Comparison of ENCODE assay signal across 8 cellular contexts in genomic region chr6:128327890-128328289, GRCh38.
A peak's percentile ranks its signal among the peaks of the same experiment; 100 is the strongest.
DNase-seq lines count a peak whose midpoint lies in the region; ATAC-seq, FAIRE-seq and TF ChIP-seq lines count a peak whose summit lies in the region.

No MANE protein-coding gene starts in this region.

- CTCF ChIA-PET in activated naive CD4-positive, alpha-beta T cell treated with anti-CD3 and anti-CD28 coated beads for 36 hours (lab: Charles Lee), result interaction anchor here (0.6 to 1.8 kb wide), 14 partner anchors 10 to 604 kb away, joined by 3 to 29 read pairs (median 3); no protein-coding TSS in a partner anchor

- no peak overlapping the region for H3K9ac ChIP-seq in kidney (ENCODE audit: low read length in 2 of 2)

- H3K4me3 ChIP-seq in right atrium auricular region (no peak overlapping the region), kidney (ENCODE audit: low read length in 2 of 2) (no peak overlapping the region)

- no peaks in the 10 kb centered on the region for H3K27me3 Mint-ChIP-seq in activated naive CD4-positive, alpha-beta T cell treated with anti-CD3 and anti-CD28 coated beads for 36 hours (ENCODE audit: low read depth)

- peaks cover 4% of the 10 kb centered on the region for H3K9me3 Mint-ChIP-seq in activated naive CD4-positive, alpha-beta T cell treated with anti-CD3 and anti-CD28 coated beads for 36 hours

- no peak overlapping the region for H3K4me3 Mint-ChIP-seq in activated naive CD4-positive, alpha-beta T cell treated with anti-CD3 and anti-CD28 coated beads for 36 hours

- peak; percentile 31 for ATAC-seq in Right ventricle myocardium inferior
- peak; percentile 97 for ATAC-seq in HG02884 (IDR thresholded peaks at IDR 0.05; ENCODE audit: unreplicated experiment)

- H3K4me1 Mint-ChIP-seq in activated naive CD4-positive, alpha-beta T cell treated with anti-CD3 and anti-CD28 coated beads for 36 hours (ENCODE audit: low read depth), result no peaks in the 10 kb centered on the region

- no peak overlapping the region for H3K27ac Mint-ChIP-seq in activated naive CD4-positive, alpha-beta T cell treated with anti-CD3 and anti-CD28 coated beads for 36 hours

- no peaks in the 10 kb centered on the region for H3K9me3 ChIP-seq in right atrium auricular region
- H3K9me3 ChIP-seq in kidney (ENCODE audit: control insufficient read depth in 1 of 2, low read length in 2 of 2), result no peaks in the 10 kb centered on the region

- intact Hi-C loops in Right ventricle myocardium inferior (cut with DNase I), result loop anchor here (10.0 kb wide), 1 partner anchor 263 kb away; no protein-coding TSS in a partner anchor
- intact Hi-C loops in activated naive CD4-positive, alpha-beta T cell treated with anti-CD3 and anti-CD28 coated beads for 36 hours (cut with micrococcal nuclease), result loop anchor here (1.0 to 10.0 kb wide), 6 partner anchors 361 to 927 kb away; no protein-coding TSS in a partner anchor
- intact Hi-C loops in kidney (cut with DNase I), result no loop called here

- no peak for FAIRE-seq in kidney (lab: Jason Lieb, UNC)

- H3K27ac ChIP-seq in right atrium auricular region, result no peak overlapping the region
- H3K27ac ChIP-seq in kidney (ENCODE audit: low read depth in 2 of 2, low read length in 2 of 2), result no peak overlapping the region

- no peaks in the 10 kb centered on the region for H3K36me3 Mint-ChIP-seq in activated naive CD4-positive, alpha-beta T cell treated with anti-CD3 and anti-CD28 coated beads for 36 hours (ENCODE audit: low read depth)

- no peak for DNase-seq in Right ventricle myocardium inferior (ENCODE audit: missing footprints)
- no peak for DNase-seq in right atrium auricular region (ENCODE audit: low spot score)
- peak; percentile 88 for DNase-seq in NCI-H69 (lab: John Stamatoyannopoulos, UW)
- peak; percentile 30 for DNase-seq in activated naive CD4-positive, alpha-beta T cell treated with anti-CD3 and anti-CD28 coated beads for 36 hours
- DNase-seq in kidney, result no peak
- DNase-seq in DMS79 (lab: John Stamatoyannopoulos, UW), result no peak
- DNase-seq in GF-D8 (lab: John Stamatoyannopoulos, UW), result no peak

- H3K4me1 ChIP-seq in right atrium auricular region (peaks cover 0 to 8% of the 10 kb centered on the region in 2 donors), kidney (ENCODE audit: control insufficient read depth in 1 of 2, insufficient read depth in 1 of 2, low read depth in 1 of 2, low read length in 2 of 2) (peaks cover 0 to 2% of the 10 kb centered on the region in 2 donors)

- H3K27me3 ChIP-seq in right atrium auricular region, result no peaks in the 10 kb centered on the region

- TF ChIP-seq CTCF in right atrium auricular region (IDR thresholded peaks at IDR 0.05) (peak in 1 of 2 donors; percentile 53), kidney (IDR thresholded peaks at IDR 0.05; ENCODE audit: borderline replicate concordance, extremely low read depth, insufficient read depth) (peak; percentile 36)

- H3K36me3 ChIP-seq in right atrium auricular region, result no peaks in the 10 kb centered on the region
- H3K36me3 ChIP-seq in kidney (ENCODE audit: control insufficient read depth in 1 of 2, insufficient read depth in 2 of 2, low read length in 2 of 2), result no peaks in the 10 kb centered on the region

Comparison
In these comparisons a context has a peak if more than half of its experiments do, and no peak if none do; other contexts are left out.
1. DNase-seq: peak in NCI-H69 (single experiment) and activated naive CD4-positive, alpha-beta T cell treated with anti-CD3 and anti-CD28 coated beads for 36 hours (single experiment); none in Right ventricle myocardium inferior (single experiment), right atrium auricular region (single experiment), kidney (single experiment), DMS79 (single experiment) and GF-D8 (single experiment).